ENCODE assay signal across 11 cellular contexts in the genomic region with DNA sequence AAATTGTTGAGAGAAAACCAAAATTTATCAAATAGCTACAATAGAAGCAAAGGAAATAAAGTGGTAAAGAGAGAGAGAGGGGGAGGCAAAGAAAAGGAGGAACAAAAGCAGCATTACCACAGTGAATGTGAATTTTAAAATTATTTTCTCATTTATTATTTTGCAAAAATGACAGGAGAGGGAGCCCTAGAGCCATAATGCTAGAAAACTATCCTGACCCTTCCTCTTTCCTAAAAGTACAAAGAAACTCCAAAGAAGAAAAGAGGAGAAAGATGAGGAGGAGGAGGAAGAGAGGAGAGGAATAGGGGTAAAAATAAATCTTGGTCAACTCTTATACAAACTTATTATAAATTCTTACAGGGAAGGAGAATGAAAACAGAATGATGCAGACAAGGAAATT.
DNase-seq lines count a peak whose midpoint lies in the region; ATAC-seq and TF ChIP-seq lines count a peak whose summit lies in the region.
"Had no signal": no experiment of that assay in that cellular context is flagged by ENCODE, and none has a peak within 500 bp of the region (broad histone marks: within the 10 kb centered on the region; RNA-seq: fewer than 3 reads in every experiment).

No MANE protein-coding gene starts in this region.

- H3K9me3 ChIP-seq in RWPE2 (ENCODE audit: severe bottlenecking) (no peaks in the 10 kb centered on the region), vagina (no peaks in the 10 kb centered on the region)

- H3K4me1 Mint-ChIP-seq in activated CD8-positive, alpha-beta memory T cell treated with anti-CD3 and anti-CD28 coated beads, Interleukin-2, amount 10 ng/mL, durations not matched to agents 7 days and 5 days: no peaks in the 10 kb centered on the region
- H3K4me1 Mint-ChIP-seq: activated naive CD4-positive, alpha-beta T cell treated with anti-CD3 and anti-CD28 coated beads, Interleukin-2, amount 10 ng/mL, durations not matched to agents 7 days and 5 days had no signal

- H3K4me3 ChIP-seq in RWPE2 (ENCODE audit: severe bottlenecking): no peak overlapping the region
- no peak overlapping the region for H3K4me3 ChIP-seq in fibroblast of pulmonary artery (replicated peaks; ENCODE audit: low read depth, low read length)
- no peak overlapping the region for H3K4me3 ChIP-seq in vagina

- no peak overlapping the region for H3K4me3 Mint-ChIP-seq in activated CD8-positive, alpha-beta memory T cell treated with anti-CD3 and anti-CD28 coated beads, Interleukin-2, amount 10 ng/mL, durations not matched to agents 7 days and 5 days
- H3K4me3 Mint-ChIP-seq: activated naive CD4-positive, alpha-beta T cell treated with anti-CD3 and anti-CD28 coated beads, Interleukin-2, amount 10 ng/mL, durations not matched to agents 7 days and 5 days had no signal

- intact Hi-C loops in vagina (cut with DNase I): no loop called here

- H3K27ac Mint-ChIP-seq in activated CD8-positive, alpha-beta memory T cell treated with anti-CD3 and anti-CD28 coated beads, Interleukin-2, amount 10 ng/mL, durations not matched to agents 7 days and 5 days: no peak overlapping the region
- H3K27ac Mint-ChIP-seq: activated naive CD4-positive, alpha-beta T cell treated with anti-CD3 and anti-CD28 coated beads, Interleukin-2, amount 10 ng/mL, durations not matched to agents 7 days and 5 days had no signal

- H3K27ac ChIP-seq in RWPE2 (ENCODE audit: poor library complexity, severe bottlenecking) (no peak overlapping the region), vagina (no peak overlapping the region)
- H3K27ac ChIP-seq: parathyroid adenoma had no signal

- no peaks in the 10 kb centered on the region for H3K27me3 ChIP-seq in RWPE2 (ENCODE audit: insufficient read depth, poor library complexity, severe bottlenecking)
- H3K27me3 ChIP-seq in vagina: no peaks in the 10 kb centered on the region

- no peaks in the 10 kb centered on the region for H3K9me3 Mint-ChIP-seq in activated CD8-positive, alpha-beta memory T cell treated with anti-CD3 and anti-CD28 coated beads, Interleukin-2, amount 10 ng/mL, durations not matched to agents 7 days and 5 days (ENCODE audit: low read depth)
- H3K9me3 Mint-ChIP-seq: activated naive CD4-positive, alpha-beta T cell treated with anti-CD3 and anti-CD28 coated beads, Interleukin-2, amount 10 ng/mL, durations not matched to agents 7 days and 5 days had no signal

- DNase-seq in ACHN: peak; percentile 11
- no peak for DNase-seq in RWPE2 (ENCODE audit: low spot score)
- peak; percentile 27 for DNase-seq in fibroblast of pulmonary artery (ENCODE audit: low read depth)
- DNase-seq in vagina (ENCODE audit: extremely low spot score in 2 of 2): no peak
- no peak for DNase-seq in activated CD8-positive, alpha-beta memory T cell treated with anti-CD3 and anti-CD28 coated beads, Interleukin-2, amount 10 ng/mL, durations not matched to agents 7 days and 5 days
- no peak for DNase-seq in DMS79 treated with DMSO at 0.1 percent for 48 hours (lab: John Stamatoyannopoulos, UW)
- DNase-seq: activated naive CD4-positive, alpha-beta T cell treated with anti-CD3 and anti-CD28 coated beads, Interleukin-2, amount 10 ng/mL, durations not matched to agents 7 days and 5 days; T-helper 1 cell had no signal

- H3K27me3 Mint-ChIP-seq in activated CD8-positive, alpha-beta memory T cell treated with anti-CD3 and anti-CD28 coated beads, Interleukin-2, amount 10 ng/mL, durations not matched to agents 7 days and 5 days: no peaks in the 10 kb centered on the region
- H3K27me3 Mint-ChIP-seq: activated naive CD4-positive, alpha-beta T cell treated with anti-CD3 and anti-CD28 coated beads, Interleukin-2, amount 10 ng/mL, durations not matched to agents 7 days and 5 days had no signal

- H3K4me1 ChIP-seq in RWPE2 (ENCODE audit: insufficient read depth, poor library complexity, severe bottlenecking) (no peaks in the 10 kb centered on the region), vagina (no peaks in the 10 kb centered on the region)
- H3K4me1 ChIP-seq: parathyroid adenoma had no signal

- no peak for ATAC-seq in RWPE2 (ENCODE audit: low read depth)
- ATAC-seq in activated CD8-positive, alpha-beta memory T cell treated with anti-CD3 and anti-CD28 coated beads, Interleukin-2, amount 10 ng/mL, durations not matched to agents 7 days and 5 days: no peak
- ATAC-seq in GM18511 (IDR thresholded peaks at IDR 0.05; ENCODE audit: unreplicated experiment): no peak

- H3K36me3 Mint-ChIP-seq in activated CD8-positive, alpha-beta memory T cell treated with anti-CD3 and anti-CD28 coated beads, Interleukin-2, amount 10 ng/mL, durations not matched to agents 7 days and 5 days: no peaks in the 10 kb centered on the region
- H3K36me3 Mint-ChIP-seq: activated naive CD4-positive, alpha-beta T cell treated with anti-CD3 and anti-CD28 coated beads, Interleukin-2, amount 10 ng/mL, durations not matched to agents 7 days and 5 days had no signal

- no peak for TF ChIP-seq POLR2A in vagina (IDR thresholded peaks at IDR 0.05)

- in situ Hi-C loops in ACHN (cut with HindIII; ENCODE audit: low pct_ligation_motif_present, low pct_unique_long_range_greater_than_20kb, low sequenced_read_pairs): no loop called here

- CTCF ChIA-PET in activated CD8-positive, alpha-beta memory T cell treated with anti-CD3 and anti-CD28 coated beads, Interleukin-2, amount 10 ng/mL, durations not matched to agents 7 days and 5 days (lab: Charles Lee): no interaction called here

- H3K36me3 ChIP-seq in RWPE2 (ENCODE audit: low read depth) (no peaks in the 10 kb centered on the region), vagina (no peaks in the 10 kb centered on the region)

- TF ChIP-seq CTCF in GM12873 (IDR thresholded peaks at IDR 0.05; ENCODE audit: insufficient read depth, low read depth, low read length, missing control alignments) (peak; percentile 34), RWPE2 (IDR thresholded peaks at IDR 0.05; ENCODE audit: poor library complexity, severe bottlenecking) (peak; percentile 70), fibroblast of pulmonary artery (IDR thresholded peaks at IDR 0.05; ENCODE audit: low read length, missing control alignments) (peak; percentile 43), vagina (IDR thresholded peaks at IDR 0.05) (no peak)

Comparison
In these comparisons a context has a peak if more than half of its experiments do, and no peak if none do; other contexts are left out.
1. DNase-seq: peak in ACHN (single experiment) and fibroblast of pulmonary artery (single experiment); none in RWPE2 (single experiment), vagina (0 of 2), activated CD8-positive, alpha-beta memory T cell treated with anti-CD3 and anti-CD28 coated beads, Interleukin-2, amount 10 ng/mL, durations not matched to agents 7 days and 5 days (single experiment) and DMS79 treated with DMSO at 0.1 percent for 48 hours (single experiment).
2. CTCF ChIP-seq: peak in GM12873 (single experiment), RWPE2 (single experiment) and fibroblast of pulmonary artery (single experiment); none in vagina (0 of 3).